Comparison of ENCODE assay signal across 8 cellular contexts in the genomic region with DNA sequence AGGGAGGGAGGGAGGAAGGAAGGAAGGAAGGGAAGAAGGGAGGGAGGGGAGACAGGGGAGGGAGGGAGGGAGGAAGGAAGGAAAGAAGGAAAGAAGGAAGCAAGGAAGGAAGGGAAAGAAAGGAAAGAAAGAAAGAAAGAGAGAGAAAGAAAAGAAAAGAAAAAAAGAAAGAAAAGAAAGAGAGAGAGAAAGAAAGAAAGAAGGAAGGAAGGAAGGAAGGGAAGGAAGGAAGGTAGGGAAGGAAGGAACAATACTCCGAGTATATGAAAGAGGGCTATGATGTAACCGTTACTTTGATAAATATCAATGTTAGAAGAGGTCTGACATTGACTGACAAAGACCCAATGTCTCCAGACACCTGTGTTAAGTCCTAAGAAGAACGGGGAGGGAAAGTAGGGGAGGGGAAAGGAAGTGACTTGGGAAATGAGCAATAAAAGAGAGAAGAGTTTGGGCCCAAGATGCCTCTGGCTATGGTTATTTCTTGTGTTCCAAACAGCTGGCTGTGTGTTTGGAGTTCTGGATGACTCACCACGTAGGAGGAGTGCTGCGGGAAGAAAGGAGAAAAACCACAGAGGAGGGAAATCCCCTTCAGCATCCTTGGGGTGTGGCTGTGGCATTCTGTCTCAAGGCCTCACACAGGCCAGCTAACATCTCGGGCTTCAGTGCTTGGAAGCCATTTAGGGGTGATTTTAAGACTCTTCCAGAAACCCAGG. TPM values are rescaled to one million over a fixed set of nuclear protein-coding genes. Genes with fewer than 3 reads are reported as not detected.
A peak's percentile ranks its signal among the peaks of the same experiment; 100 is the strongest.
DNase-seq lines count a peak whose midpoint lies in the region; ATAC-seq and TF ChIP-seq lines count a peak whose summit lies in the region.

No MANE protein-coding gene starts in this region.

- no peak overlapping the region for H3K4me3 ChIP-seq in esophagus muscularis mucosa
- H3K4me3 ChIP-seq in skeletal muscle cell (ENCODE audit: low read depth, low read length), result no peak overlapping the region

- no peaks in the 10 kb centered on the region for H3K36me3 Mint-ChIP-seq in type B pancreatic cell

- H3K27me3 ChIP-seq in esophagus muscularis mucosa, result no peaks in the 10 kb centered on the region

- no peaks in the 10 kb centered on the region for H3K36me3 ChIP-seq in esophagus muscularis mucosa

- no peaks in the 10 kb centered on the region for H3K4me1 ChIP-seq in esophagus muscularis mucosa

- no peak overlapping the region for H3K27ac Mint-ChIP-seq in type B pancreatic cell

- H3K4me1 Mint-ChIP-seq in type B pancreatic cell (ENCODE audit: unreplicated experiment), result peaks cover 14% of the 10 kb centered on the region

- intact Hi-C loops in esophagus muscularis mucosa (cut with DNase I), result no loop called here

- H3K9me3 ChIP-seq in esophagus muscularis mucosa, result no peaks in the 10 kb centered on the region

- no peak overlapping the region for H3K4me3 Mint-ChIP-seq in type B pancreatic cell

- peaks cover 4% of the 10 kb centered on the region for H3K27me3 Mint-ChIP-seq in type B pancreatic cell

- WGBS in esophagus muscularis mucosa, result 40% methylated on average over 6 of the region's 6 CpGs

- no peaks in the 10 kb centered on the region for H3K9me3 Mint-ChIP-seq in type B pancreatic cell

- no peak for ATAC-seq in GM19328 (IDR thresholded peaks at IDR 0.05; ENCODE audit: unreplicated experiment)

- H3K27ac ChIP-seq in esophagus muscularis mucosa (replicated peaks in 1 of 4), result no peak overlapping the region

- no peak for TF ChIP-seq CTCF in esophagus muscularis mucosa (IDR thresholded peaks at IDR 0.05)
- TF ChIP-seq CTCF in type B pancreatic cell (conservative IDR thresholded peaks at IDR 0.05), result no peak

- TF ChIP-seq POLR2A in esophagus muscularis mucosa (IDR thresholded peaks at IDR 0.05; ENCODE audit: low read depth), result no peak

- TF ChIP-seq EP300 in esophagus muscularis mucosa (IDR thresholded peaks at IDR 0.05), result no peak

- DNase-seq in GOT3 (lab: John Stamatoyannopoulos, UW) (peak; percentile 13), OCI-M1 (lab: John Stamatoyannopoulos, UW) (peak; percentile 31), esophagus muscularis mucosa (ENCODE audit: extremely low spot score) (peak; percentile 90), skeletal muscle cell (ENCODE audit: low read depth) (peak; percentile 58), type B pancreatic cell (ENCODE audit: extremely low spot score, unreplicated experiment) (no peak), cerebellar cortex (ENCODE audit: low spot score) (no peak)
- no peak for DNase-seq in NK-92 treated with Interleukin-12 subunit alpha and Interleukin-12 subunit beta, amount 100 ng/mL, for 24 hours (lab: John Stamatoyannopoulos, UW)

RNA-seq across cellular contexts. Expression of gene RXRG, which starts 37.0 kb away (rescaled TPM):
- total RNA-seq in esophagus muscularis mucosa, result 1 to 10 TPM; 1.7 to 3.9 (median 2.5) TPM
- 0.98 and 5.8 TPM in 2 replicates for total RNA-seq in type B pancreatic cell (ENCODE audit: low replicate concordance)

Comparison
In these comparisons a context has a peak if more than half of its experiments do, and no peak if none do; other contexts are left out.
1. DNase-seq: peak in GOT3 (single experiment), OCI-M1 (single experiment), esophagus muscularis mucosa (single experiment) and skeletal muscle cell (single experiment); none in type B pancreatic cell (single experiment), cerebellar cortex (single experiment) and NK-92 treated with Interleukin-12 subunit alpha and Interleukin-12 subunit beta, amount 100 ng/mL, for 24 hours (single experiment).